In genomic region chr1:38265293-38266196, GRCh38 we compare ENCODE assay signal across 1 cellular context.
TF ChIP-seq lines count a peak whose summit lies in the region.

No MANE protein-coding gene starts in this region.

TF ChIP-seq in K562, 482 proteins besides CTCF, POLR2A, EP300 and RAD21 (continued from another document):
- TF ChIP-seq MGA (IDR thresholded peaks at IDR 0.05) = peak; percentile 49
- peak; percentile 62; the same call in 1 of the 2 replicates for TF ChIP-seq ARID1B (IDR thresholded peaks at IDR 0.05)
- peak; percentile 68; the same call in 1 of the 2 replicates for TF ChIP-seq GATA2 (CRISPR knock-in tag; IDR thresholded peaks at IDR 0.05)
- 0 out of 2 replicates have a peak, but pooled peaks have one; percentile 11 for TF ChIP-seq E2F3 (CRISPR knock-in tag; IDR thresholded peaks at IDR 0.05)
- TF ChIP-seq CBFA2T3 (IDR thresholded peaks at IDR 0.05) = peak; percentile 26; the same call in 1 of the 2 replicates
- peak in 1 of 2 experiments; percentile 2; a peak in 1 of 4 replicates for TF ChIP-seq ZNF639 (CRISPR knock-in tag; conservative IDR thresholded peaks at IDR 0.05 in 1 of 2, IDR thresholded peaks at IDR 0.05 in 1 of 2)
- 0 out of 2 replicates have a peak, but pooled peaks have one; percentile 29 for TF ChIP-seq DIDO1 (tag; IDR thresholded peaks at IDR 0.05; ENCODE audit: low read depth)
- TF ChIP-seq ZNF699 (CRISPR knock-in tag; IDR thresholded peaks at IDR 0.05; ENCODE audit: insufficient replicate concordance) = no peak
- TF ChIP-seq SPI1 (IDR thresholded peaks at IDR 0.05; ENCODE audit: borderline replicate concordance, low read depth, low read length) = 0 out of 2 replicates have a peak, but pooled peaks have one; percentile 62
- peak in 1 of 2 experiments; percentile 53; a peak in 1 of 4 replicates for TF ChIP-seq NRF1 (conservative IDR thresholded peaks at IDR 0.05 in 1 of 2, IDR thresholded peaks at IDR 0.05 in 1 of 2)
- no peak for TF ChIP-seq NR2C1 (IDR thresholded peaks at IDR 0.05)
- peak; percentile 11; the same call in 1 of the 2 replicates for TF ChIP-seq NR2C1 (tag; IDR thresholded peaks at IDR 0.05)
- TF ChIP-seq TRIM24 (IDR thresholded peaks at IDR 0.05) = peak; percentile 13 to 63; a peak in 2 of 4 replicates
- peak; percentile 81 for TF ChIP-seq ZNF589 (CRISPR knock-in tag; IDR thresholded peaks at IDR 0.05; ENCODE audit: low read depth)
- TF ChIP-seq PKNOX1 (IDR thresholded peaks at IDR 0.05) = peak; percentile 83
- peak; percentile 66; the same call in 1 of the 2 replicates for TF ChIP-seq ATF3 (IDR thresholded peaks at IDR 0.05)
- no peak for TF ChIP-seq ATF3 (CRISPR knock-in tag; conservative IDR thresholded peaks at IDR 0.05)
- peak; percentile 69 for TF ChIP-seq TFE3 (CRISPR knock-in tag; IDR thresholded peaks at IDR 0.05)
- peak; percentile 43; the same call in 1 of the 2 replicates for TF ChIP-seq MTA1 (IDR thresholded peaks at IDR 0.05; ENCODE audit: borderline replicate concordance)
- TF ChIP-seq SMAD4 (CRISPR knock-in tag; conservative IDR thresholded peaks at IDR 0.05) = peak; percentile 79
- peak; percentile 68 for TF ChIP-seq VEZF1 (CRISPR knock-in tag; IDR thresholded peaks at IDR 0.05)
- peak; percentile 94 for TF ChIP-seq HMBOX1 (IDR thresholded peaks at IDR 0.05)
- no peak for TF ChIP-seq DDX20 (tag; IDR thresholded peaks at IDR 0.05; ENCODE audit: low read depth)
- TF ChIP-seq TAL1 (IDR thresholded peaks at IDR 0.05) = peak; percentile 20; the same call in 1 of the 2 replicates
- peak in 1 of 2 experiments; percentile 48; a peak in 1 of 4 replicates for TF ChIP-seq RCOR1 (IDR thresholded peaks at IDR 0.05; ENCODE audit: borderline replicate concordance in 1 of 2, low read depth in 2 of 2, low read length in 2 of 2)
